17 cellular contexts compared by ENCODE assay signal in the genomic region with DNA sequence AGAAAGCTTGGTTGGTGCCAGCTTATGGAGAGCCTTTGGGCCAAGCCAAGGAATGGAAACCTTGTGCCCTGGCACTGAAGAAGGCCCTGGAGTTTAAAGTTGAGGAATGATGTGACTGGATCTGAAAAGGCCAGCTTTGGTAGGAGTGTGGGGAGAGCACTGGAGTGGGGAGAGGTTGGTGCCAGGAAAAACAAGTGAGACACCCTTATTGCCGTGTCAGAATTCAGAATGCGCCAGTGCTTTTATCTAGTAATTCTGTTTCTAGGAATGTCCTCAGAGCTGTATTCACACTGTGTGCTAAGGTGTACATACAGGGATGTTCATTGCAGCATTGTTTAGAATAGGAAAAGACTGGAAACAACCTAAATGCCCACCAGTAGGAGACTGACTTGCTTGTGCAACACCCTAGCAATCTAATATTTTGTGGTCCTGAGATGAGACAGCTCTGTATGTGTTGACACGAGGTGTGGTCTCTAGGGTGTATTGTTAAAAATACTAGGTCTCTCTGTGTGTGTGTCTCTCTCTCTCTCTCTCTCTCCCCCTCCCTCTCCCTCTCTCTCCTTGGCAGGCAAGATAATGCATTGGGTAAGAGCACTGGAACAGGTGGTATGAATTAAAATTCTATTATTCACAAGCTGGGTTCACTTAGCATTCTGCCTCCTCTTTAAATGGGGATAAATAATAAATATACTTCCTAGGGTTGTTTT.
A peak's percentile ranks its signal among the peaks of the same experiment; 100 is the strongest.
DNase-seq lines count a peak whose midpoint lies in the region; ATAC-seq and TF ChIP-seq lines count a peak whose summit lies in the region.
"Had no signal": no experiment of that assay in that cellular context is flagged by ENCODE, and none has a peak within 500 bp of the region (broad histone marks: within the 10 kb centered on the region; RNA-seq: fewer than 3 reads in every experiment).

No MANE protein-coding gene starts in this region.

- H4K20me1 ChIP-seq in Karpas-422 (ENCODE audit: insufficient read depth, low read depth, low read length): no peaks in the 10 kb centered on the region

- in situ Hi-C loops in gastrocnemius medialis (cut with MboI; ENCODE audit: low sequenced_read_pairs in 4 of 4): loop anchor here in 2 of 4 donors (25.0 kb wide), 2 partner anchors 241 to 734 kb away; partner anchors contain the start of gene FHIP1A (in 1 of the 2)

- no peak overlapping the region for H2AFZ ChIP-seq in Karpas-422 (ENCODE audit: low read length)

- H3K4me1 Mint-ChIP-seq in HFFc6 (ENCODE audit: low read depth): peaks cover 16% of the 10 kb centered on the region
- H3K4me1 Mint-ChIP-seq: H9 had no signal

- H3K27ac ChIP-seq in gastrocnemius medialis: peak overlapping the region; percentile 81 to 86 (median 85)
- H3K27ac ChIP-seq in Karpas-422 (ENCODE audit: low read length): no peak overlapping the region
- H3K27ac ChIP-seq: brain microvascular endothelial cell had no signal

- ATAC-seq in gastrocnemius medialis (peak; percentile 89 to 90), HG02852 (IDR thresholded peaks at IDR 0.05; ENCODE audit: unreplicated experiment) (no peak)
- ATAC-seq: esophagus mucosa had no signal

- H3K36me3 Mint-ChIP-seq in HFFc6 (ENCODE audit: low read depth): no peaks in the 10 kb centered on the region

- TF ChIP-seq POLR2A in gastrocnemius medialis (IDR thresholded peaks at IDR 0.05): no peak

- H3K4me1 ChIP-seq in gastrocnemius medialis (peaks cover 26 to 37% of the 10 kb centered on the region in 2 donors), Karpas-422 (ENCODE audit: low read length) (no peaks in the 10 kb centered on the region)

- H3K9me3 ChIP-seq in gastrocnemius medialis (no peaks in the 10 kb centered on the region), Karpas-422 (ENCODE audit: low read length) (no peaks in the 10 kb centered on the region)
- H3K9me3 ChIP-seq: tibial nerve had no signal

- H3K4me3 Mint-ChIP-seq in HFFc6: peak overlapping the region; percentile 73; the same call in 1 of the 2 replicates
- H3K4me3 Mint-ChIP-seq: activated CD4-positive, alpha-beta T cell treated with anti-CD3 and anti-CD28 coated beads, Interleukin-2, amount 10 ng/mL, durations not matched to agents 7 days and 5 days; H9 had no signal

- H3K27me3 ChIP-seq in gastrocnemius medialis (no peaks in the 10 kb centered on the region), Karpas-422 (ENCODE audit: low read length) (no peaks in the 10 kb centered on the region)
- H3K27me3 ChIP-seq: brain microvascular endothelial cell, tibial nerve had no signal

- no peak overlapping the region for H3K9ac ChIP-seq in Karpas-422 (ENCODE audit: low read length)

- H3K27ac Mint-ChIP-seq in HFFc6: peak overlapping the region; percentile 78; the same call in 1 of the 2 replicates
- H3K27ac Mint-ChIP-seq: activated CD4-positive, alpha-beta T cell treated with anti-CD3 and anti-CD28 coated beads, Interleukin-2, amount 10 ng/mL, durations not matched to agents 7 days and 5 days had no signal

- TF ChIP-seq CTCF in HFFc6 (IDR thresholded peaks at IDR 0.05) (no peak), fibroblast of mammary gland (conservative IDR thresholded peaks at IDR 0.05; ENCODE audit: control insufficient read depth, insufficient read depth, low read depth, low read length) (no peak), gastrocnemius medialis (IDR thresholded peaks at IDR 0.05 in 4 of 5, conservative IDR thresholded peaks at IDR 0.05 in 1 of 5) (peak in 1 of 5 experiments; percentile 30)

- no peak overlapping the region for H3K4me2 ChIP-seq in Karpas-422 (ENCODE audit: low read depth, low read length, poor library complexity, severe bottlenecking)

- H3K36me3 ChIP-seq in gastrocnemius medialis (peaks cover 0 to 7% of the 10 kb centered on the region in 2 donors), Karpas-422 (ENCODE audit: insufficient read depth, low read length) (no peaks in the 10 kb centered on the region)
- H3K36me3 ChIP-seq: brain microvascular endothelial cell had no signal

- no peaks in the 10 kb centered on the region; the same call in 1 of the 2 replicates for H3K27me3 Mint-ChIP-seq in HFFc6 (ENCODE audit: insufficient read depth)
- H3K27me3 Mint-ChIP-seq: activated CD4-positive, alpha-beta T cell treated with anti-CD3 and anti-CD28 coated beads, Interleukin-2, amount 10 ng/mL, durations not matched to agents 7 days and 5 days had no signal

- DNase-seq in EL (peak; percentile 28), HFFc6 (peak; percentile 41), fibroblast of mammary gland (ENCODE audit: low read depth) (peak; percentile 93), gastrocnemius medialis (peak; percentile 63 to 64), germinal center (ENCODE audit: low spot score) (no peak), Karpas-422 (no peak)
- DNase-seq: activated CD4-positive, alpha-beta T cell treated with anti-CD3 and anti-CD28 coated beads, Interleukin-2, amount 10 ng/mL, durations not matched to agents 7 days and 5 days; activated T-cell treated with anti-CD3 and anti-CD28 coated beads for 4 hours; brain microvascular endothelial cell; DMS153; H9; NCI-H1105 treated with DMSO at 0.1 percent for 48 hours; occipital lobe; small intestine had no signal

- no peaks in the 10 kb centered on the region for H3K9me3 Mint-ChIP-seq in HFFc6
- H3K9me3 Mint-ChIP-seq: activated CD4-positive, alpha-beta T cell treated with anti-CD3 and anti-CD28 coated beads, Interleukin-2, amount 10 ng/mL, durations not matched to agents 7 days and 5 days; H9 had no signal

- H3K4me3 ChIP-seq in fibroblast of mammary gland (ENCODE audit: control insufficient read depth, low read depth, low read length) (no peak overlapping the region), gastrocnemius medialis (no peak overlapping the region), Karpas-422 (ENCODE audit: low read length) (no peak overlapping the region)
- H3K4me3 ChIP-seq: tibial nerve had no signal

- no peaks in the 10 kb centered on the region for H3K9me2 ChIP-seq in Karpas-422 (replicated peaks; ENCODE audit: insufficient read depth, low read length)

- no peaks in the 10 kb centered on the region for H3K79me2 ChIP-seq in Karpas-422 (ENCODE audit: low read length)

- intact Hi-C loops in gastrocnemius medialis (cut with DNase I; ENCODE audit: low total_unique reads): loop anchor here (5.0 kb wide), 1 partner anchor 291 kb away; no protein-coding TSS in a partner anchor

Comparison
In these comparisons a context has a peak if more than half of its experiments do, and no peak if none do; other contexts are left out.
1. DNase-seq: peak in EL (single experiment), HFFc6 (single experiment), fibroblast of mammary gland (single experiment) and gastrocnemius medialis (2 of 2); none in germinal center (single experiment) and Karpas-422 (single experiment).